8 cellular contexts compared by ENCODE assay signal in genomic region chr9:128723866-128724743, GRCh38. TPM values are rescaled to one million over a fixed set of nuclear protein-coding genes. Genes with fewer than 3 reads are reported as not detected.
DNase-seq lines count a peak whose midpoint lies in the region; TF ChIP-seq lines count a peak whose summit lies in the region.

A gene with protein sequence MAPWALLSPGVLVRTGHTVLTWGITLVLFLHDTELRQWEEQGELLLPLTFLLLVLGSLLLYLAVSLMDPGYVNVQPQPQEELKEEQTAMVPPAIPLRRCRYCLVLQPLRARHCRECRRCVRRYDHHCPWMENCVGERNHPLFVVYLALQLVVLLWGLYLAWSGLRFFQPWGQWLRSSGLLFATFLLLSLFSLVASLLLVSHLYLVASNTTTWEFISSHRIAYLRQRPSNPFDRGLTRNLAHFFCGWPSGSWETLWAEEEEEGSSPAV (minus strand): TSS chr9:128724127. CDS start chr9:128724093, 34 bp downstream.

- TF ChIP-seq POLR2A in NB4 (IDR thresholded peaks at IDR 0.05; ENCODE audit: extremely low read depth, insufficient read length) = peak; percentile 90

- TF ChIP-seq CTCF in HFFc6 (IDR thresholded peaks at IDR 0.05) = no peak
- no peak for TF ChIP-seq CTCF in NB4 (IDR thresholded peaks at IDR 0.05; ENCODE audit: low read depth, low read length)

- peak within 1 kb of the TSS; percentile 76 for H3K9ac ChIP-seq in SK-N-MC (ENCODE audit: insufficient read length)

- H3K4me3 Mint-ChIP-seq in HFFc6 = peak within 1 kb of the TSS; percentile 95
- H3K4me3 Mint-ChIP-seq in activated naive CD4-positive, alpha-beta T cell treated with anti-CD3 and anti-CD28 coated beads, Interleukin-2, amount 10 ng/mL, durations not matched to agents 7 days and 5 days = peak within 1 kb of the TSS; percentile 96

- no peaks in the 10 kb centered on the region for H3K36me3 Mint-ChIP-seq in HFFc6 (ENCODE audit: low read depth)
- H3K36me3 Mint-ChIP-seq in activated naive CD4-positive, alpha-beta T cell treated with anti-CD3 and anti-CD28 coated beads, Interleukin-2, amount 10 ng/mL, durations not matched to agents 7 days and 5 days = peaks cover 33% of the 10 kb centered on the region

- peak within 1 kb of the TSS; percentile 28; the same call in 1 of the 2 replicates for H3K27ac ChIP-seq in SK-N-MC

- CTCF ChIA-PET in activated naive CD4-positive, alpha-beta T cell treated with anti-CD3 and anti-CD28 coated beads, Interleukin-2, amount 10 ng/mL, durations not matched to agents 7 days and 5 days (lab: Charles Lee) = interaction anchor here (1.1 to 1.2 kb wide), 2 partner anchors 22 to 91 kb away, joined by 3 to 9 read pairs; partner anchors contain the start of gene PKN3

- H3K27me3 Mint-ChIP-seq in HFFc6 (ENCODE audit: insufficient read depth) = peaks cover 10% of the 10 kb centered on the region
- no peaks in the 10 kb centered on the region for H3K27me3 Mint-ChIP-seq in activated naive CD4-positive, alpha-beta T cell treated with anti-CD3 and anti-CD28 coated beads, Interleukin-2, amount 10 ng/mL, durations not matched to agents 7 days and 5 days

- H3K27ac Mint-ChIP-seq in HFFc6 = peak within 1 kb of the TSS; percentile 81
- peak within 1 kb of the TSS; percentile 94 for H3K27ac Mint-ChIP-seq in activated naive CD4-positive, alpha-beta T cell treated with anti-CD3 and anti-CD28 coated beads, Interleukin-2, amount 10 ng/mL, durations not matched to agents 7 days and 5 days

- H3K4me3 ChIP-seq in NB4 (ENCODE audit: low read depth, low read length) = peak within 1 kb of the TSS; percentile 87
- peak within 1 kb of the TSS; percentile 81 for H3K4me3 ChIP-seq in SK-N-MC

- H3K4me1 Mint-ChIP-seq in HFFc6 (ENCODE audit: low read depth) = peaks cover 17% of the 10 kb centered on the region
- peaks cover 59% of the 10 kb centered on the region for H3K4me1 Mint-ChIP-seq in activated naive CD4-positive, alpha-beta T cell treated with anti-CD3 and anti-CD28 coated beads, Interleukin-2, amount 10 ng/mL, durations not matched to agents 7 days and 5 days

- peak; percentile 51 for DNase-seq in GM04503 (ENCODE audit: low read depth)
- DNase-seq in HFFc6 = peak; percentile 94
- peak; percentile 99 for DNase-seq in NB4 (ENCODE audit: low read depth)
- peak; percentile 79 for DNase-seq in SK-N-MC (ENCODE audit: low read depth, low spot score)
- peak; percentile 100 for DNase-seq in activated naive CD4-positive, alpha-beta T cell treated with anti-CD3 and anti-CD28 coated beads, Interleukin-2, amount 10 ng/mL, durations not matched to agents 7 days and 5 days
- DNase-seq in germinal center (ENCODE audit: low spot score) = peak; percentile 100
- peak; percentile 69 for DNase-seq in non-pigmented ciliary epithelial cell (ENCODE audit: low read depth)
- peak; percentile 87 for DNase-seq in superior temporal gyrus (ENCODE audit: extremely low spot score)

- peaks cover 3% of the 10 kb centered on the region; the same call in 1 of the 2 replicates for H3K36me3 ChIP-seq in SK-N-MC (ENCODE audit: insufficient read depth, low read length)

- H3K9me3 Mint-ChIP-seq in HFFc6 = no peaks in the 10 kb centered on the region; the same call in 1 of the 2 replicates
- H3K9me3 Mint-ChIP-seq in activated naive CD4-positive, alpha-beta T cell treated with anti-CD3 and anti-CD28 coated beads, Interleukin-2, amount 10 ng/mL, durations not matched to agents 7 days and 5 days = no peaks in the 10 kb centered on the region

- no peaks in the 10 kb centered on the region for H3K9me3 ChIP-seq in SK-N-MC (ENCODE audit: low read depth, low read length)

RNA-seq across cellular contexts. Expression of the gene that starts here (rescaled TPM):
- 10 to 100 TPM; 48.1 to 54.6 (median 53.1) TPM for total RNA-seq in HFFc6 (2021; fragmentation: NEBNext Ultra II Directional; extraction: Animal tissue kit (Norgen Biotek cat#: 25700))

Comparison
In these comparisons a context has a peak if more than half of its experiments do, and no peak if none do; other contexts are left out.
1. Peak in every context shown above with its lines: DNase-seq, H3K4me3 ChIP-seq and H3K27ac ChIP-seq.